8 cellular contexts compared by ENCODE assay signal in the genomic region with DNA sequence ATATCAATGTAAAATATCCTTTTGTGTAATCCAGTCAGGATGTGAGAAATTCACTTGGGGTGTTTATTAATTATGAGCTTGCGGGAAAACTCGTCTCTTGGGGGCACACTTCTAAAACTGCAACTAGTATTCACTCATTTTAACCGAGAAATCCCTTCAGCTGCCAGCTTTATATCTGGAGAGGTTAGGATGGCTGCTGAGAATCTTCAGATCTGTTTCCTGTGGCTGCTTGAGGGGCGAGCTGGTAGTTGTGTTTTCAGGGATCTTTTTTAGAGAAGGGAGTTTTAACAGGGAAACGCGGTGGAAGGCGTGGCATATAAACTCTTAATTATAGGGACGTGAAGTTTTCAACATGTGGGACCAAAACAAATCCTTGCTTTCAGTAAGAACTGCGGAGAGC. TPM values are rescaled to one million over a fixed set of nuclear protein-coding genes. Genes with fewer than 3 reads are reported as not detected.
DNase-seq lines count a peak whose midpoint lies in the region; ATAC-seq lines count a peak whose summit lies in the region.

No MANE protein-coding gene starts in this region.

- no peak overlapping the region for H2AK5ac ChIP-seq in mesendoderm (ENCODE audit: low read length)

- H3K4me3 ChIP-seq in CD8-positive, alpha-beta memory T cell (ENCODE audit: low read length) = no peak overlapping the region
- H3K4me3 ChIP-seq in MG63 (peak overlapping the region; percentile 89), mesendoderm (ENCODE audit: low read length) (peak overlapping the region; percentile 85), urinary bladder (ENCODE audit: low read depth, low read length) (peak overlapping the region; percentile 48)

- H4K8ac ChIP-seq in mesendoderm (ENCODE audit: low read depth, low read length) = no peak overlapping the region

- peak overlapping the region; percentile 95 for H3K18ac ChIP-seq in mesendoderm (ENCODE audit: low read length)

- no peak overlapping the region for H3K4ac ChIP-seq in mesendoderm (ENCODE audit: low read depth, low read length)

- H3K9ac ChIP-seq in mesendoderm (ENCODE audit: low read length) = peak overlapping the region; percentile 90

- H3K27ac ChIP-seq in CD8-positive, alpha-beta memory T cell (ENCODE audit: low read depth, low read length) = no peak overlapping the region
- H3K27ac ChIP-seq in mesendoderm (ENCODE audit: low read depth, low read length) = no peak overlapping the region
- H3K27ac ChIP-seq in urinary bladder (ENCODE audit: low read depth) = peak overlapping the region; percentile 46

- peaks cover 22 to 33% (median 28%) of the 10 kb centered on the region in 3 donors for H3K4me1 Mint-ChIP-seq in CD8-positive, alpha-beta memory T cell
- peaks cover 16% of the 10 kb centered on the region for H3K4me1 Mint-ChIP-seq in central memory CD8-positive, alpha-beta T cell

- no peaks in the 10 kb centered on the region for H3K9me3 ChIP-seq in CD8-positive, alpha-beta memory T cell (ENCODE audit: low read length)
- no peaks in the 10 kb centered on the region; the same call in 1 of the 2 replicates for H3K9me3 ChIP-seq in MG63

- H2BK15ac ChIP-seq in mesendoderm (replicated peaks; ENCODE audit: low read depth) = no peak overlapping the region

- H3K23ac ChIP-seq in mesendoderm (ENCODE audit: low read length) = no peak overlapping the region

- peak overlapping the region; percentile 79 for H3K56ac ChIP-seq in mesendoderm (ENCODE audit: low read length)

- POLR2A ChIA-PET in CD8-positive, alpha-beta memory T cell (lab: Charles Lee) = no interaction called here

- H3K27ac Mint-ChIP-seq in CD8-positive, alpha-beta memory T cell = peak overlapping the region in 2 of 8 donors; percentile 7 to 9
- H3K27ac Mint-ChIP-seq in central memory CD8-positive, alpha-beta T cell (ENCODE audit: low read depth) = peak overlapping the region; percentile 1

- no peaks in the 10 kb centered on the region for H3K36me3 ChIP-seq in CD8-positive, alpha-beta memory T cell (ENCODE audit: insufficient read depth, low read length)
- H3K36me3 ChIP-seq in MG63 (no peaks in the 10 kb centered on the region; the same call in none of the 2 replicates), mesendoderm (ENCODE audit: control insufficient read depth, insufficient read depth, low read length) (no peaks in the 10 kb centered on the region), urinary bladder (ENCODE audit: insufficient read depth) (no peaks in the 10 kb centered on the region)

- CTCF ChIA-PET in CD8-positive, alpha-beta memory T cell (lab: Charles Lee) = interaction anchor here (0.5 kb wide), 1 partner anchor 11 kb away, joined by 3 read pairs; no protein-coding TSS in a partner anchor

- no peaks in the 10 kb centered on the region for H3K27me3 ChIP-seq in CD8-positive, alpha-beta memory T cell (ENCODE audit: insufficient read depth, low read length, poor library complexity, severe bottlenecking)
- no peaks in the 10 kb centered on the region for H3K27me3 ChIP-seq in MG63
- no peaks in the 10 kb centered on the region for H3K27me3 ChIP-seq in mesendoderm (ENCODE audit: insufficient read depth, low read length, poor library complexity)

- H3K4me1 ChIP-seq in CD8-positive, alpha-beta memory T cell (ENCODE audit: insufficient read depth, low read length) = peaks cover 17% of the 10 kb centered on the region
- H3K4me1 ChIP-seq in mesendoderm (ENCODE audit: control insufficient read depth, low read depth, low read length) (peaks cover 18% of the 10 kb centered on the region), urinary bladder (ENCODE audit: insufficient read depth) (no peaks in the 10 kb centered on the region)

- peak overlapping the region; percentile 96 to 98 (median 97) for H3K4me3 Mint-ChIP-seq in CD8-positive, alpha-beta memory T cell
- H3K4me3 Mint-ChIP-seq in central memory CD8-positive, alpha-beta T cell = peak overlapping the region; percentile 90

- peaks cover 29% of the 10 kb centered on the region for H3K79me2 ChIP-seq in mesendoderm (ENCODE audit: control insufficient read depth, insufficient read depth, low read length)

- peak overlapping the region; percentile 47 for H3K4me2 ChIP-seq in mesendoderm (ENCODE audit: low read length)

- no peak for ATAC-seq in central memory CD8-positive, alpha-beta T cell (replicated peaks; ENCODE audit: extremely low read depth, poor library complexity, severe bottlenecking)
- ATAC-seq in GM18870 (IDR thresholded peaks at IDR 0.05; ENCODE audit: unreplicated experiment) (no peak), HG03457 (IDR thresholded peaks at IDR 0.05; ENCODE audit: unreplicated experiment) (no peak)

- H2BK5ac ChIP-seq in mesendoderm (ENCODE audit: low read length) = no peak overlapping the region

- H3K36me3 Mint-ChIP-seq in CD8-positive, alpha-beta memory T cell = peaks cover 0 to 6% (median 0%) of the 10 kb centered on the region in 3 donors
- peaks cover 2% of the 10 kb centered on the region for H3K36me3 Mint-ChIP-seq in central memory CD8-positive, alpha-beta T cell (ENCODE audit: insufficient read depth)

- H3K9me3 Mint-ChIP-seq in CD8-positive, alpha-beta memory T cell = no peaks in the 10 kb centered on the region
- no peaks in the 10 kb centered on the region for H3K9me3 Mint-ChIP-seq in central memory CD8-positive, alpha-beta T cell

- WGBS in mesendoderm (ENCODE audit: extremely low coverage, insufficient coverage, low lambda C conversion rate) = no CpG with 5 or more reads among the region's 9 CpGs
- WGBS in urinary bladder = 1% methylated on average over 9 of the region's 9 CpGs

- H4K5ac ChIP-seq in mesendoderm (ENCODE audit: low read length) = no peak overlapping the region

- no peak overlapping the region for H2BK120ac ChIP-seq in mesendoderm (ENCODE audit: low read depth, low read length)

- no peak for DNase-seq in CD8-positive, alpha-beta memory T cell
- no peak for DNase-seq in MG63
- no peak for DNase-seq in central memory CD8-positive, alpha-beta T cell (ENCODE audit: low spot score in 2 of 2)
- DNase-seq in mesendoderm = peak; percentile 52
- no peak for DNase-seq in DMS153 (lab: John Stamatoyannopoulos, UW)

- peaks cover 0 to 10% of the 10 kb centered on the region in 2 donors for H3K27me3 Mint-ChIP-seq in CD8-positive, alpha-beta memory T cell
- H3K27me3 Mint-ChIP-seq in central memory CD8-positive, alpha-beta T cell = peaks cover 9% of the 10 kb centered on the region

- H3K79me1 ChIP-seq in mesendoderm (ENCODE audit: low read length) = peaks cover 9% of the 10 kb centered on the region

RNA-seq across cellular contexts. Expression of a gene that starts 0.8 kb away (rescaled TPM):
- 10 to 100 TPM in 1 of 2 experiments, 1 to 10 TPM in 1; 6.2 to 10.7 TPM for total RNA-seq in CD8-positive, alpha-beta memory T cell
- 1.2 TPM for polyA plus RNA-seq in CD8-positive, alpha-beta memory T cell
- 42.3 and 45.7 TPM in 2 replicates for total RNA-seq in MG63 (2014; rRNA removed; shearing (Covaris generic); ENCODE audit: low replicate concordance)
- 24.7 TPM for polyA plus RNA-seq in mesendoderm (2013, experiment 1 of 2)
- polyA plus RNA-seq in mesendoderm (2013, experiment 2 of 2) = 24.3 TPM
- 119 TPM for total RNA-seq in urinary bladder
- polyA plus RNA-seq in urinary bladder = 38.4 TPM
